In the genomic region with DNA sequence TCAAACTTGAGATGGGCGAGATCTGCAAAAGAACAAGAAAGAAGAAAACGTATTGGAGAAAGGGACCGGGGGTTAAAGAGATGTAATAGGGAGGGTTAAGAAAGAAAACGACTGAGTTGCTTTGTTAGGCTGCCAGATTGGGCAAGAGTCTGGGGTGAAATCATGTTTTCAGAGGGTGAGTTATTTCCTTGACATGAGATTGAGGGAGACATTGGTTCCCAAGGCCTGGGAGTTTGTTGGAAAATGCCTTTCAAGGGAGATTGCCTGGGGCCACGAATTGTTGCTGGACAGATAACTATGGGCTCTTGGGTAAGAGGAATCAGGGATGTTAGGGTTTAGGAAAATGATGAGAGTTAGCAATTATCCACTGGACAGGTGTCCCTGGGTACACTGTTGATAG, we compare ENCODE assay signal across 20 cellular contexts. TPM values are rescaled to one million over a fixed set of nuclear protein-coding genes. Genes with fewer than 3 reads are reported as not detected.
A peak's percentile ranks its signal among the peaks of the same experiment; 100 is the strongest.
DNase-seq lines count a peak whose midpoint lies in the region; ATAC-seq and TF ChIP-seq lines count a peak whose summit lies in the region.
"Had no signal": no experiment of that assay in that cellular context is flagged by ENCODE, and none has a peak within 500 bp of the region (broad histone marks: within the 10 kb centered on the region; RNA-seq: fewer than 3 reads in every experiment).

No MANE protein-coding gene starts in this region.

- H3F3A ChIP-seq in neural cell (ENCODE audit: insufficient read depth, low read length, poor library complexity, severe bottlenecking) = no peaks in the 10 kb centered on the region

- no peak overlapping the region for H3K27ac ChIP-seq in neural cell (ENCODE audit: low read length)
- no peak overlapping the region for H3K27ac ChIP-seq in suprapubic skin
- H3K27ac ChIP-seq: left lung, prostate gland had no signal

- H3K36me3 ChIP-seq in neural cell (ENCODE audit: insufficient read depth, low read length) (no peaks in the 10 kb centered on the region), suprapubic skin (no peaks in the 10 kb centered on the region)
- H3K36me3 ChIP-seq: left lung, prostate gland had no signal

- peaks cover 20% of the 10 kb centered on the region for H3K79me2 ChIP-seq in neural cell (replicated peaks; ENCODE audit: insufficient read depth, low read length)

- ATAC-seq in GM18505 (IDR thresholded peaks at IDR 0.05; ENCODE audit: unreplicated experiment) (no peak), HG02938 (IDR thresholded peaks at IDR 0.05; ENCODE audit: unreplicated experiment) (no peak)

- H3K4me3 ChIP-seq in epithelial cell of esophagus (ENCODE audit: low read length) = no peak overlapping the region
- H3K4me3 ChIP-seq in neural cell (ENCODE audit: low read length) = peak overlapping the region; percentile 93
- no peak overlapping the region for H3K4me3 ChIP-seq in suprapubic skin
- H3K4me3 ChIP-seq: left lung, prostate gland had no signal

- H3K27me3 ChIP-seq in neural cell (ENCODE audit: insufficient read depth, low read depth, low read length) = no peaks in the 10 kb centered on the region
- H3K27me3 ChIP-seq in suprapubic skin = peaks cover 60% of the 10 kb centered on the region

- DNase-seq in Daoy (ENCODE audit: low read depth) (peak; percentile 19), RPMI7951 (ENCODE audit: low read depth) (peak; percentile 43), epithelial cell of esophagus (ENCODE audit: low read depth) (peak; percentile 74), foreskin melanocyte (no peak), suprapubic skin (ENCODE audit: low spot score in 2 of 2) (no peak)
- DNase-seq: activated CD4-positive, alpha-beta T cell treated with anti-CD3 and anti-CD28 coated beads, Interleukin-2, amount 50 U/mL, for 4 hours; activated naive CD4-positive, alpha-beta T cell treated with anti-CD3 and anti-CD28 coated beads, Interleukin-2, amount 50 U/mL, for 16 hours; activated T-cell treated with anti-CD3 and anti-CD28 coated beads, Interleukin-2, amount 50 U/mL, for 1 hour; GDM1; NCI-H1694 treated with DMSO at 0.1 percent for 48 hours; stimulated activated naive CD4-positive, alpha-beta T cell treated with Interleukin-2 at 50 U/mL for 16 hours had no signal

- WGBS in suprapubic skin = 64% methylated on average over 5 of the region's 5 CpGs

- no peaks in the 10 kb centered on the region for H3K9me3 ChIP-seq in neural cell (ENCODE audit: low read length)
- no peaks in the 10 kb centered on the region for H3K9me3 ChIP-seq in suprapubic skin
- H3K9me3 ChIP-seq: left lung, prostate gland had no signal

- no peaks in the 10 kb centered on the region for H4K20me1 ChIP-seq in neural cell (ENCODE audit: insufficient read depth)

- peak overlapping the region; percentile 92 for H3K9ac ChIP-seq in neural cell (ENCODE audit: low read length)

- peak overlapping the region; percentile 9 for H3K4me2 ChIP-seq in neural cell (ENCODE audit: low read length)

- TF ChIP-seq POLR2A in GM18505 (IDR thresholded peaks at IDR 0.05; ENCODE audit: borderline replicate concordance, extremely low read depth, insufficient read depth, insufficient read length) (no peak), suprapubic skin (IDR thresholded peaks at IDR 0.05) (no peak)

- no peak for TF ChIP-seq CTCF in epithelial cell of esophagus (IDR thresholded peaks at IDR 0.05; ENCODE audit: insufficient read depth, low read depth, low read length, missing control alignments)
- no peak for TF ChIP-seq CTCF in neural cell (IDR thresholded peaks at IDR 0.05; ENCODE audit: poor library complexity, severe bottlenecking)
- TF ChIP-seq CTCF in suprapubic skin (IDR thresholded peaks at IDR 0.05) = no peak

- no peak overlapping the region for H2AFZ ChIP-seq in neural cell (ENCODE audit: low read depth, low read length)

- peaks cover 24% of the 10 kb centered on the region for H3K4me1 ChIP-seq in suprapubic skin
- H3K4me1 ChIP-seq: prostate gland had no signal

- no peaks in the 10 kb centered on the region for H3K9me2 ChIP-seq in neural cell (ENCODE audit: insufficient read depth, low read length)

- no peak for TF ChIP-seq RAD21 in neural cell (conservative IDR thresholded peaks at IDR 0.05)

- no peak for TF ChIP-seq EP300 in neural cell (conservative IDR thresholded peaks at IDR 0.05; ENCODE audit: poor library complexity, severe bottlenecking)
- no peak for TF ChIP-seq EP300 in suprapubic skin (IDR thresholded peaks at IDR 0.05)

TF ChIP-seq in neural cell, 6 proteins besides CTCF, POLR2A, EP300 and RAD21:
- no peak for TF ChIP-seq POLR2AphosphoS5 (IDR thresholded peaks at IDR 0.05)
TF ChIP-seq in neural cell: peak in this region for 0.

RNA-seq across cellular contexts. Expression of a gene that starts 0.8 kb away (rescaled TPM):
- 0.57 and 0.80 TPM in 2 replicates for total RNA-seq in Daoy (2014; rRNA removed; shearing (Covaris generic))
- 0.96 and 1.2 TPM in 2 replicates for total RNA-seq in RPMI7951 (2014; rRNA removed; shearing (Covaris generic))
- 81.7 and 91.2 TPM in 2 replicates for polyA plus RNA-seq in neural cell
- 90.6 and 94.0 TPM in 2 replicates for polyA minus RNA-seq in neural cell
- total RNA-seq in suprapubic skin = 1 to 10 TPM; 4.3 to 9.8 (median 7.9) TPM
- total RNA-seq: dermis microvascular lymphatic vessel endothelial cell, NCI-H460 had no signal

RNA-seq across cellular contexts. Expression of a gene that starts 34.0 kb away (rescaled TPM):
- not detected in 2 replicates for total RNA-seq in Daoy (2014; rRNA removed; shearing (Covaris generic))
- total RNA-seq in RPMI7951 (2014; rRNA removed; shearing (Covaris generic)) = not detected in 2 replicates
- 3.3 and 3.9 TPM in 2 replicates for polyA plus RNA-seq in neural cell
- polyA minus RNA-seq in neural cell = 1.2 and 1.5 TPM in 2 replicates
- 100 to 1,000 TPM in 1 of 4 donors, 10 to 100 TPM in 3; 34.7 to 117 (median 41.4) TPM for total RNA-seq in suprapubic skin
- total RNA-seq: dermis microvascular lymphatic vessel endothelial cell, H7, NCI-H460, SK-MEL-5 had no signal

Comparison
In these comparisons a context has a peak if more than half of its experiments do, and no peak if none do; other contexts are left out.
1. DNase-seq: peak in Daoy (single experiment), RPMI7951 (single experiment) and epithelial cell of esophagus (single experiment); none in foreskin melanocyte (single experiment) and suprapubic skin (0 of 2).
2. RNA of a gene that starts 34.0 kb away (total RNA-seq): 34.7 to 117 TPM in suprapubic skin; not detected in Daoy and not detected in RPMI7951; every median in the first group is over 10 times any median in the second.